Comparison of ENCODE assay signal across 1 cellular context in the genomic region with DNA sequence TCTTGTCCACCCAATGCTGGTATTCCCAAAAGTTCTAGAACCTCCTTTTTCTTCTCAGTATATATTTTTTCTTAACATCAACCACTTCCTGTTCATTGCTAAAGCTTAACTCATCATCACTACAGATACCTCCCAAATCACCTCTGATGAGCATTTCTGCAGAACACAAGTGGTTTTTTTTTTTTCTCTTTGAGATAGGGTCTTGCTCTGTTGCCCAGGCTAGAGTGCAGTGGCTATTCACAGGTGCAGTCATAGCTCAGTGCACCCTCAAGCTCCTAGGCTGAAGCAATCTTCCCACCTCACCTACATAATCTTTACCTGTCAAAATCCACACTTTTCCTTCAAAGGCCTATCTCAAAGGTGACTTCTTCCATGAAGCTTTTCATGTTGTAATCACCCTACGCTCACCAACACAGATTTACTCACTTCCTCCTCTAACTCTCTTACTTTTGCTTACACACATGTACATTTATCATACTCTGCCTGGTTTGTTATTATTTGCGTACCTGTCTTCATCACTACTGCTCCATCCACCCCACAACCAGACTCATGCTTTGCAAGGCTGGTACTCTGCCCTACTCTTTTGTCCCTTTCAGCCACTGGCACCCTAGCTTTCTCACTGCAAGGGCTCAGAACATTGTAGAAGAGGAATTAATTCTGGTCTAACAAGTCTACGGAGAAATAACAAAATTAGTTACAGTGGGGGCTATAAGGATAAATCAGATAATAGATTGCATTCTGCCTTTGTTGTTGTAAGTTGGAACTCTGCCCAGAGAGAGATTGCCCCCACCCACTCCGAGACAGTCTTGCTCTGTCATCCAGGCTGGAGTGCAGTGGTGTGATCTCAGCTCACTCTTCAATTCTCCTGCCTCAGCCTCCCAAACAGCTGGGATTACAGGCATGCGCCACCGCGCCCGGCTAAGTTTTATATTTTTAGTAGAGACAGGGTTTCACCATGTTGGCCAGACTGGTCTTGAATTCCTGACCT.
TF ChIP-seq lines count a peak whose summit lies in the region.

No MANE protein-coding gene starts in this region.

TF ChIP-seq in K562, 482 proteins besides CTCF, POLR2A, EP300 and RAD21 (continued from another document and continues in another):
- TF ChIP-seq KAT7 (CRISPR knock-in tag; IDR thresholded peaks at IDR 0.05; ENCODE audit: borderline replicate concordance) (0 out of 2 replicates have a peak, but pooled peaks have one; percentile 41), TBL1XR1 (IDR thresholded peaks at IDR 0.05; ENCODE audit: low read length in 2 of 2) (no peak), ESRRB (CRISPR knock-in tag; IDR thresholded peaks at IDR 0.05; ENCODE audit: borderline replicate concordance) (no peak), ZNF77 (CRISPR knock-in tag; IDR thresholded peaks at IDR 0.05) (no peak), CBFB (CRISPR knock-in tag; IDR thresholded peaks at IDR 0.05) (no peak), MTA3 (IDR thresholded peaks at IDR 0.05; ENCODE audit: borderline replicate concordance) (peak; percentile 29; the same call in 1 of the 2 replicates), CREM (IDR thresholded peaks at IDR 0.05; ENCODE audit: low read depth) (0 out of 2 replicates have a peak, but pooled peaks have one; percentile 13), YY1 (IDR thresholded peaks at IDR 0.05; ENCODE audit: borderline replicate concordance in 1 of 3, control insufficient read depth in 1 of 3, extremely low read depth in 1 of 3, insufficient read depth in 3 of 3, insufficient read length in 1 of 3, insufficient replicate concordance in 2 of 3, low read depth in 1 of 3, low read length in 2 of 3) (no peak), ZNF212 (CRISPR knock-in tag; IDR thresholded peaks at IDR 0.05) (no peak), MAZ (CRISPR knock-in tag; conservative IDR thresholded peaks at IDR 0.05 in 1 of 2, IDR thresholded peaks at IDR 0.05 in 1 of 2) (peak; percentile 34 to 85; a peak in 2 of 4 replicates), MAFG (tag; conservative IDR thresholded peaks at IDR 0.05) (peak; percentile 54), ZNF507 (tag; conservative IDR thresholded peaks at IDR 0.05) (no peak), SMARCE1 (IDR thresholded peaks at IDR 0.05) (peak; percentile 58; the same call in 1 of the 2 replicates), PTTG1 (tag; IDR thresholded peaks at IDR 0.05; ENCODE audit: low read depth) (no peak), NFXL1 (CRISPR knock-in tag; IDR thresholded peaks at IDR 0.05) (no peak), ZNF121 (CRISPR knock-in tag; conservative IDR thresholded peaks at IDR 0.05) (peak; percentile 85), MEIS2 (IDR thresholded peaks at IDR 0.05; ENCODE audit: partially characterized antibody) (peak; percentile 28), SOX6 (IDR thresholded peaks at IDR 0.05) (peak; percentile 73), BRD9 (IDR thresholded peaks at IDR 0.05; ENCODE audit: low read depth, partially characterized antibody) (no peak), SMAD1 (IDR thresholded peaks at IDR 0.05; ENCODE audit: low read depth, low read length, partially characterized antibody) (no peak), MBD2 (IDR thresholded peaks at IDR 0.05; ENCODE audit: borderline replicate concordance, low read depth) (no peak), NFE2 (IDR thresholded peaks at IDR 0.05; ENCODE audit: low read depth) (peak; percentile 90), GATA2 (CRISPR knock-in tag; IDR thresholded peaks at IDR 0.05) (no peak), TEAD4 (IDR thresholded peaks at IDR 0.05; ENCODE audit: low read length) (no peak), TEAD4 (CRISPR knock-in tag; IDR thresholded peaks at IDR 0.05; ENCODE audit: borderline replicate concordance) (no peak), NFIC (IDR thresholded peaks at IDR 0.05) (peak; percentile 94), BRCA1 (IDR thresholded peaks at IDR 0.05) (no peak), BRCA1 (CRISPR knock-in tag; IDR thresholded peaks at IDR 0.05) (no peak), PHB (CRISPR knock-in tag; IDR thresholded peaks at IDR 0.05) (no peak), JUND (IDR thresholded peaks at IDR 0.05; ENCODE audit: borderline replicate concordance, low read depth, low read length) (peak; percentile 53; the same call in 1 of the 2 replicates), JUND (tag; IDR thresholded peaks at IDR 0.05; ENCODE audit: borderline replicate concordance, low read depth, low read length) (no peak; the same call in 2 of the 3 replicates), WHSC1 (IDR thresholded peaks at IDR 0.05; ENCODE audit: low read length) (no peak), CHD2 (IDR thresholded peaks at IDR 0.05; ENCODE audit: low read depth, low read length) (no peak), DPF2 (IDR thresholded peaks at IDR 0.05) (peak; percentile 80), KDM1A (IDR thresholded peaks at IDR 0.05) (0 out of 4 replicates have a peak, but pooled peaks of 1 of the 2 experiments have one; percentile 6), NRF1 (conservative IDR thresholded peaks at IDR 0.05 in 1 of 2, IDR thresholded peaks at IDR 0.05 in 1 of 2) (peak; percentile 41 to 56; a peak in 2 of 4 replicates), PHF21A (IDR thresholded peaks at IDR 0.05; ENCODE audit: borderline replicate concordance, low read depth) (no peak), MCM5 (IDR thresholded peaks at IDR 0.05; ENCODE audit: low read depth) (no peak), L3MBTL2 (IDR thresholded peaks at IDR 0.05) (peak; percentile 33; the same call in 1 of the 2 replicates), ZNF584 (CRISPR knock-in tag; IDR thresholded peaks at IDR 0.05; ENCODE audit: low read depth) (no peak), ZNF311 (CRISPR knock-in tag; IDR thresholded peaks at IDR 0.05) (no peak), CBX1 (IDR thresholded peaks at IDR 0.05; ENCODE audit: low read depth) (no peak), HMG20A (CRISPR knock-in tag; conservative IDR thresholded peaks at IDR 0.05) (no peak), RBM25 (IDR thresholded peaks at IDR 0.05; ENCODE audit: low read depth, low read length, severe bottlenecking) (peak; percentile 47), RCOR1 (IDR thresholded peaks at IDR 0.05; ENCODE audit: borderline replicate concordance in 1 of 2, low read depth in 2 of 2, low read length in 2 of 2) (peak in 1 of 2 experiments; percentile 48; a peak in 1 of 4 replicates), ARID1B (IDR thresholded peaks at IDR 0.05) (peak; percentile 67), POLR3A (IDR thresholded peaks at IDR 0.05; ENCODE audit: borderline replicate concordance, extremely low read depth, insufficient read depth, insufficient read length) (no peak)
- TF ChIP-seq, protein P1, sequence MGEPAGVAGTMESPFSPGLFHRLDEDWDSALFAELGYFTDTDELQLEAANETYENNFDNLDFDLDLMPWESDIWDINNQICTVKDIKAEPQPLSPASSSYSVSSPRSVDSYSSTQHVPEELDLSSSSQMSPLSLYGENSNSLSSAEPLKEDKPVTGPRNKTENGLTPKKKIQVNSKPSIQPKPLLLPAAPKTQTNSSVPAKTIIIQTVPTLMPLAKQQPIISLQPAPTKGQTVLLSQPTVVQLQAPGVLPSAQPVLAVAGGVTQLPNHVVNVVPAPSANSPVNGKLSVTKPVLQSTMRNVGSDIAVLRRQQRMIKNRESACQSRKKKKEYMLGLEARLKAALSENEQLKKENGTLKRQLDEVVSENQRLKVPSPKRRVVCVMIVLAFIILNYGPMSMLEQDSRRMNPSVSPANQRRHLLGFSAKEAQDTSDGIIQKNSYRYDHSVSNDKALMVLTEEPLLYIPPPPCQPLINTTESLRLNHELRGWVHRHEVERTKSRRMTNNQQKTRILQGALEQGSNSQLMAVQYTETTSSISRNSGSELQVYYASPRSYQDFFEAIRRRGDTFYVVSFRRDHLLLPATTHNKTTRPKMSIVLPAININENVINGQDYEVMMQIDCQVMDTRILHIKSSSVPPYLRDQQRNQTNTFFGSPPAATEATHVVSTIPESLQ (CRISPR knock-in tag; IDR thresholded peaks at IDR 0.05), result no peak
- TF ChIP-seq, protein P2, sequence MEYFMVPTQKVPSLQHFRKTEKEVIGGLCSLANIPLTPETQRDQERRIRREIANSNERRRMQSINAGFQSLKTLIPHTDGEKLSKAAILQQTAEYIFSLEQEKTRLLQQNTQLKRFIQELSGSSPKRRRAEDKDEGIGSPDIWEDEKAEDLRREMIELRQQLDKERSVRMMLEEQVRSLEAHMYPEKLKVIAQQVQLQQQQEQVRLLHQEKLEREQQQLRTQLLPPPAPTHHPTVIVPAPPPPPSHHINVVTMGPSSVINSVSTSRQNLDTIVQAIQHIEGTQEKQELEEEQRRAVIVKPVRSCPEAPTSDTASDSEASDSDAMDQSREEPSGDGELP (CRISPR knock-in tag; IDR thresholded peaks at IDR 0.05; ENCODE audit: borderline replicate concordance), result peak; percentile 74; the same call in 1 of the 2 replicates
- TF ChIP-seq, protein P3, sequence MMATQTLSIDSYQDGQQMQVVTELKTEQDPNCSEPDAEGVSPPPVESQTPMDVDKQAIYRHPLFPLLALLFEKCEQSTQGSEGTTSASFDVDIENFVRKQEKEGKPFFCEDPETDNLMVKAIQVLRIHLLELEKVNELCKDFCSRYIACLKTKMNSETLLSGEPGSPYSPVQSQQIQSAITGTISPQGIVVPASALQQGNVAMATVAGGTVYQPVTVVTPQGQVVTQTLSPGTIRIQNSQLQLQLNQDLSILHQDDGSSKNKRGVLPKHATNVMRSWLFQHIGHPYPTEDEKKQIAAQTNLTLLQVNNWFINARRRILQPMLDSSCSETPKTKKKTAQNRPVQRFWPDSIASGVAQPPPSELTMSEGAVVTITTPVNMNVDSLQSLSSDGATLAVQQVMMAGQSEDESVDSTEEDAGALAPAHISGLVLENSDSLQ (IDR thresholded peaks at IDR 0.05), result peak; percentile 37; the same call in 1 of the 2 replicates
- TF ChIP-seq, protein P4, sequence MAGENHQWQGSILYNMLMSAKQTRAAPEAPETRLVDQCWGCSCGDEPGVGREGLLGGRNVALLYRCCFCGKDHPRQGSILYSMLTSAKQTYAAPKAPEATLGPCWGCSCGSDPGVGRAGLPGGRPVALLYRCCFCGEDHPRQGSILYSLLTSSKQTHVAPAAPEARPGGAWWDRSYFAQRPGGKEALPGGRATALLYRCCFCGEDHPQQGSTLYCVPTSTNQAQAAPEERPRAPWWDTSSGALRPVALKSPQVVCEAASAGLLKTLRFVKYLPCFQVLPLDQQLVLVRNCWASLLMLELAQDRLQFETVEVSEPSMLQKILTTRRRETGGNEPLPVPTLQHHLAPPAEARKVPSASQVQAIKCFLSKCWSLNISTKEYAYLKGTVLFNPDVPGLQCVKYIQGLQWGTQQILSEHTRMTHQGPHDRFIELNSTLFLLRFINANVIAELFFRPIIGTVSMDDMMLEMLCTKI (IDR thresholded peaks at IDR 0.05; ENCODE audit: partially characterized antibody), result no peak
- TF ChIP-seq, protein P5, sequence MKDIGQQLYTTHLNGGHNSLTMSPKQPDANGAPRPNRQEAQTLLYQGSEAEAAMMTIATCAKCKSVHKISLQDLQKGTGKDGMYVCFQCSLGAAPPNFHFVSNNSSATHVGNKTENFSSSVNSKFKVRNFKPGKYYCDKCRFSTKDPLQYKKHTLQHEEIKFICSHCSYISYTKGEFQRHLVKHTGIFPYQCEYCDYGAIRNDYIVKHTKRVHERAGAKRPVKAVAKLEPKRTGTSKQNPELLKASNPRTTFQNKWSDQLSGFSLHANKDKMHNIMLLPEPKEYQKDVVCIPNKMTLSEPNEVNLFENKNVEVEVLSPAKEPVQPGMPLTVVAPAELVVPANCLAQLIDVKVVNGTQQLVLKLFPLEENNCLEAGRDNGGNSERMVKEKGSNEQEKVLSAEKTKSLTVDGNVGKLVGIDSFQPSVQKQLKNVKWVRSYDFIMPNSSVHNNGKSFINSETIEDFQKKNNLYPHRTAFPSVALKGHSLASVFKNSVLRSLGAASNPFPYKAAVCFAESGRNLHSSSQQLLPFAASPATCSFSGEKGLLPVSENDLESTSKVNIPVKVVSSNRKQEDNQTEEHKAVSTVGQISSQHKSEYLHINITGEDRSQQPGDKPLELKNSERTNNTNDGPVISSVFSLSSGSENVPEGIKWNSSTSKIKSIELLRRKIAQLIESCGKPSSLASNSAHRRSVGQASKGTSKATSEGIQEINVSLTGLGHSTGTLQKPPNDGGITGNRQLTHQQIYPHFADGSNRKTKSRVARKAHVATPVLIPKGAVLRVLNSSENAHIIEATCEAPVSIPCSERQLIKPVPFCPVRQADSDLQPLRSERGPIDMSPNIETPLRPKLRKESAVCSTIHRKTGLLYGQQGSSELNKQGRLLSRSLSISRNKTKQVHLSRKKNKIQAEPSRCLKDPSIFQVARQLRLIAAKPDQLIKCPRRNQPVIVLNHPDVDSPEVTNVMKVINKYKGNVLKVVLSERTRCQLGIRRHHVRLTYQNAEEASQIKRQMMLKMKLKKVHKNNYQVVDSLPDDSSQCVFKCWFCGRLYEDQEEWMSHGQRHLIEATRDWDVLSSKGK (CRISPR knock-in tag; IDR thresholded peaks at IDR 0.05), result no peak
- TF ChIP-seq, protein P6, sequence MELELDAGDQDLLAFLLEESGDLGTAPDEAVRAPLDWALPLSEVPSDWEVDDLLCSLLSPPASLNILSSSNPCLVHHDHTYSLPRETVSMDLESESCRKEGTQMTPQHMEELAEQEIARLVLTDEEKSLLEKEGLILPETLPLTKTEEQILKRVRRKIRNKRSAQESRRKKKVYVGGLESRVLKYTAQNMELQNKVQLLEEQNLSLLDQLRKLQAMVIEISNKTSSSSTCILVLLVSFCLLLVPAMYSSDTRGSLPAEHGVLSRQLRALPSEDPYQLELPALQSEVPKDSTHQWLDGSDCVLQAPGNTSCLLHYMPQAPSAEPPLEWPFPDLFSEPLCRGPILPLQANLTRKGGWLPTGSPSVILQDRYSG (tag; conservative IDR thresholded peaks at IDR 0.05; ENCODE audit: low read depth), result no peak
- TF ChIP-seq, protein P7, sequence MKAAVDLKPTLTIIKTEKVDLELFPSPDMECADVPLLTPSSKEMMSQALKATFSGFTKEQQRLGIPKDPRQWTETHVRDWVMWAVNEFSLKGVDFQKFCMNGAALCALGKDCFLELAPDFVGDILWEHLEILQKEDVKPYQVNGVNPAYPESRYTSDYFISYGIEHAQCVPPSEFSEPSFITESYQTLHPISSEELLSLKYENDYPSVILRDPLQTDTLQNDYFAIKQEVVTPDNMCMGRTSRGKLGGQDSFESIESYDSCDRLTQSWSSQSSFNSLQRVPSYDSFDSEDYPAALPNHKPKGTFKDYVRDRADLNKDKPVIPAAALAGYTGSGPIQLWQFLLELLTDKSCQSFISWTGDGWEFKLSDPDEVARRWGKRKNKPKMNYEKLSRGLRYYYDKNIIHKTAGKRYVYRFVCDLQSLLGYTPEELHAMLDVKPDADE (conservative IDR thresholded peaks at IDR 0.05; ENCODE audit: control insufficient read depth, low read depth, low read length), result no peak
- TF ChIP-seq, protein P8, sequence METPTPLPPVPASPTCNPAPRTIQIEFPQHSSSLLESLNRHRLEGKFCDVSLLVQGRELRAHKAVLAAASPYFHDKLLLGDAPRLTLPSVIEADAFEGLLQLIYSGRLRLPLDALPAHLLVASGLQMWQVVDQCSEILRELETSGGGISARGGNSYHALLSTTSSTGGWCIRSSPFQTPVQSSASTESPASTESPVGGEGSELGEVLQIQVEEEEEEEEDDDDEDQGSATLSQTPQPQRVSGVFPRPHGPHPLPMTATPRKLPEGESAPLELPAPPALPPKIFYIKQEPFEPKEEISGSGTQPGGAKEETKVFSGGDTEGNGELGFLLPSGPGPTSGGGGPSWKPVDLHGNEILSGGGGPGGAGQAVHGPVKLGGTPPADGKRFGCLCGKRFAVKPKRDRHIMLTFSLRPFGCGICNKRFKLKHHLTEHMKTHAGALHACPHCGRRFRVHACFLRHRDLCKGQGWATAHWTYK (CRISPR knock-in tag; IDR thresholded peaks at IDR 0.05), result no peak
- TF ChIP-seq, protein P9, sequence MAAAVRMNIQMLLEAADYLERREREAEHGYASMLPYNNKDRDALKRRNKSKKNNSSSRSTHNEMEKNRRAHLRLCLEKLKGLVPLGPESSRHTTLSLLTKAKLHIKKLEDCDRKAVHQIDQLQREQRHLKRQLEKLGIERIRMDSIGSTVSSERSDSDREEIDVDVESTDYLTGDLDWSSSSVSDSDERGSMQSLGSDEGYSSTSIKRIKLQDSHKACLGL (CRISPR knock-in tag; IDR thresholded peaks at IDR 0.05; ENCODE audit: borderline replicate concordance, poor library complexity, severe bottlenecking), result no peak
